Comparison of ENCODE assay signal across 15 cellular contexts in genomic region chr7:1910827-1911226, GRCh38.
"Had no signal": no experiment of that assay in that cellular context is flagged by ENCODE, and none has a peak within 500 bp of the region (broad histone marks: within the 10 kb centered on the region; RNA-seq: fewer than 3 reads in every experiment).

No MANE protein-coding gene starts in this region.

- H3K4me3 Mint-ChIP-seq: activated CD4-positive, alpha-beta T cell treated with anti-CD3 and anti-CD28 coated beads for 36 hours; activated CD8-positive, alpha-beta memory T cell treated with anti-CD3 and anti-CD28 coated beads, Interleukin-2, amount 10 ng/mL, durations not matched to agents 7 days and 5 days; activated naive CD4-positive, alpha-beta T cell treated with anti-CD3 and anti-CD28 coated beads for 36 hours; nephron progenitor cell; stimulated activated naive CD8-positive, alpha-beta T cell treated with anti-CD3 and anti-CD28 coated beads, Interleukin-15, Interleukin-2, amounts not matched to agents 100 ng/mL and 50 ng/mL, for 24 hours; T-helper 2 cell treated with Interferon-gamma antibody and Interleukin-4, amounts not matched to agents 5 μg/mL and 100 μg/mL, for 36 hours had no signal

- H3K36me3 ChIP-seq: lower lobe of right lung, transverse colon, vagina had no signal

- H3K4me3 ChIP-seq: hepatocyte, lower lobe of right lung, transverse colon, vagina had no signal

- H3K27me3 Mint-ChIP-seq: activated CD4-positive, alpha-beta T cell treated with anti-CD3 and anti-CD28 coated beads for 36 hours; activated CD8-positive, alpha-beta memory T cell treated with anti-CD3 and anti-CD28 coated beads, Interleukin-2, amount 10 ng/mL, durations not matched to agents 7 days and 5 days; stimulated activated naive CD8-positive, alpha-beta T cell treated with anti-CD3 and anti-CD28 coated beads, Interleukin-15, Interleukin-2, amounts not matched to agents 100 ng/mL and 50 ng/mL, for 24 hours had no signal

- H3K36me3 Mint-ChIP-seq: activated CD8-positive, alpha-beta memory T cell treated with anti-CD3 and anti-CD28 coated beads, Interleukin-2, amount 10 ng/mL, durations not matched to agents 7 days and 5 days had no signal

- H3K4me1 Mint-ChIP-seq: activated CD8-positive, alpha-beta memory T cell treated with anti-CD3 and anti-CD28 coated beads, Interleukin-2, amount 10 ng/mL, durations not matched to agents 7 days and 5 days had no signal

- H3K9me3 Mint-ChIP-seq: activated naive CD4-positive, alpha-beta T cell treated with anti-CD3 and anti-CD28 coated beads for 36 hours; nephron progenitor cell; stimulated activated naive CD8-positive, alpha-beta T cell treated with anti-CD3 and anti-CD28 coated beads, Interleukin-15, Interleukin-2, amounts not matched to agents 100 ng/mL and 50 ng/mL, for 24 hours; T-helper 2 cell treated with Interferon-gamma antibody and Interleukin-4, amounts not matched to agents 5 μg/mL and 100 μg/mL, for 36 hours had no signal

- H3K9me3 ChIP-seq: lower lobe of right lung, transverse colon, vagina had no signal

- H3K27me3 ChIP-seq: hepatocyte, transverse colon, vagina had no signal

- H3K27ac Mint-ChIP-seq: activated CD4-positive, alpha-beta T cell treated with anti-CD3 and anti-CD28 coated beads for 36 hours; activated CD8-positive, alpha-beta memory T cell treated with anti-CD3 and anti-CD28 coated beads, Interleukin-2, amount 10 ng/mL, durations not matched to agents 7 days and 5 days; activated naive CD4-positive, alpha-beta T cell treated with anti-CD3 and anti-CD28 coated beads for 36 hours; nephron progenitor cell; stimulated activated naive CD8-positive, alpha-beta T cell treated with anti-CD3 and anti-CD28 coated beads, Interleukin-15, Interleukin-2, amounts not matched to agents 100 ng/mL and 50 ng/mL, for 24 hours; T-helper 2 cell treated with Interferon-gamma antibody and Interleukin-4, amounts not matched to agents 5 μg/mL and 100 μg/mL, for 36 hours had no signal

- DNase-seq: activated CD4-positive, alpha-beta T cell treated with anti-CD3 and anti-CD28 coated beads for 36 hours; activated CD4-positive, alpha-beta T cell treated with anti-CD3 and anti-CD28 coated beads, Interleukin-2, amount 50 U/mL, for 48 hours; activated CD8-positive, alpha-beta memory T cell treated with anti-CD3 and anti-CD28 coated beads, Interleukin-2, amount 10 ng/mL, durations not matched to agents 7 days and 5 days; activated naive CD4-positive, alpha-beta T cell treated with anti-CD3 and anti-CD28 coated beads for 36 hours; dermis blood vessel endothelial cell; effector memory CD4-positive, alpha-beta T cell; foreskin fibroblast; lower lobe of right lung; nephron progenitor cell; stimulated activated CD4-positive, alpha-beta T cell treated with anti-CD3 and anti-CD28 coated beads, Interleukin-2, amount 100 ng/mL, for 24 hours; transverse colon had no signal

- H2AFZ ChIP-seq: hepatocyte had no signal

- H3K4me2 ChIP-seq: hepatocyte had no signal

- H3K27ac ChIP-seq: hepatocyte, lower lobe of right lung, transverse colon, vagina had no signal

- ATAC-seq: activated CD4-positive, alpha-beta T cell treated with anti-CD3 and anti-CD28 coated beads for 36 hours; activated CD8-positive, alpha-beta memory T cell treated with anti-CD3 and anti-CD28 coated beads, Interleukin-2, amount 10 ng/mL, durations not matched to agents 7 days and 5 days; lower lobe of right lung had no signal

- H3K79me2 ChIP-seq: hepatocyte had no signal
